31 cellular contexts compared by ENCODE assay signal in genomic region chr10:113452146-113452545, GRCh38.
A peak's percentile ranks its signal among the peaks of the same experiment; 100 is the strongest.
DNase-seq lines count a peak whose midpoint lies in the region; ATAC-seq and TF ChIP-seq lines count a peak whose summit lies in the region.
"Had no signal": no experiment of that assay in that cellular context is flagged by ENCODE, and none has a peak within 500 bp of the region (broad histone marks: within the 10 kb centered on the region; RNA-seq: fewer than 3 reads in every experiment).

No MANE protein-coding gene starts in this region.

- no peaks in the 10 kb centered on the region for H3K36me3 Mint-ChIP-seq in MCF 10A (ENCODE audit: insufficient read depth, unreplicated experiment)
- H3K36me3 Mint-ChIP-seq: CD14-positive monocyte; CD4-positive, alpha-beta memory T cell; CD4-positive, CD25-positive, alpha-beta regulatory T cell; CD8-positive, alpha-beta memory T cell; CD8-positive, alpha-beta T cell had no signal

- TF ChIP-seq POLR2A in esophagus muscularis mucosa (IDR thresholded peaks at IDR 0.05; ENCODE audit: low read depth) = no peak

- H3K27me3 ChIP-seq in esophagus muscularis mucosa (peaks cover 0 to 11% (median 0%) of the 10 kb centered on the region in 4 donors), psoas muscle (ENCODE audit: insufficient read depth in 3 of 3, low read length in 2 of 3) (no peaks in the 10 kb centered on the region)
- H3K27me3 ChIP-seq: BE2C; BLaER1; BLaER1 treated with 17β-estradiol and CSF1 and Interleukin-3, amounts not matched to agents 10 nM and 100 nM had no signal

- H3K9me3 Mint-ChIP-seq in MCF 10A (ENCODE audit: unreplicated experiment) = no peaks in the 10 kb centered on the region
- H3K9me3 Mint-ChIP-seq: CD4-positive, alpha-beta T cell; CD8-positive, alpha-beta memory T cell; CD8-positive, alpha-beta T cell had no signal

- peaks cover 52% of the 10 kb centered on the region for H3K27me3 Mint-ChIP-seq in MCF 10A (ENCODE audit: insufficient read depth, unreplicated experiment)

- H3K27ac ChIP-seq in esophagus muscularis mucosa (replicated peaks in 1 of 4) (no peak overlapping the region), psoas muscle (no peak overlapping the region)
- H3K27ac ChIP-seq: 22Rv1; A549; BLaER1; BLaER1 treated with 17β-estradiol and CSF1 and Interleukin-3, amounts not matched to agents 10 nM and 100 nM; C4-2B had no signal

- H3K4me3 Mint-ChIP-seq in MCF 10A (ENCODE audit: unreplicated experiment) = no peak overlapping the region
- H3K4me3 Mint-ChIP-seq: B cell; CD14-positive monocyte; CD4-positive, alpha-beta memory T cell; CD4-positive, alpha-beta T cell; CD4-positive, CD25-positive, alpha-beta regulatory T cell; CD8-positive, alpha-beta memory T cell; CD8-positive, alpha-beta T cell had no signal

- ATAC-seq in psoas muscle = no peak
- ATAC-seq: A549; CD8-positive, alpha-beta T cell had no signal

- intact Hi-C loops in esophagus muscularis mucosa (cut with DNase I) = no loop called here
- intact Hi-C loops in psoas muscle (cut with DNase I) = no loop called here
- intact Hi-C loops in MCF 10A (cut with micrococcal nuclease) = loop anchor here (5.0 to 10.0 kb wide), 3 partner anchors 70 to 887 kb away; no protein-coding TSS in a partner anchor

- H3K4me1 ChIP-seq in esophagus muscularis mucosa = peaks cover 0 to 8% (median 7%) of the 10 kb centered on the region in 4 donors
- no peaks in the 10 kb centered on the region for H3K4me1 ChIP-seq in psoas muscle
- H3K4me1 ChIP-seq: A549, BE2C had no signal

- H3K27ac Mint-ChIP-seq in MCF 10A (ENCODE audit: low read depth, unreplicated experiment) = no peak overlapping the region
- H3K27ac Mint-ChIP-seq: B cell; CD4-positive, alpha-beta memory T cell; CD4-positive, alpha-beta T cell; CD4-positive, CD25-positive, alpha-beta regulatory T cell; CD8-positive, alpha-beta memory T cell; CD8-positive, alpha-beta T cell had no signal

- POLR2A ChIA-PET in MCF 10A (lab: Yijun Ruan, JAX) = interaction anchor here (0.7 kb wide), 1 partner anchor 75 kb away, joined by 3 read pairs; no protein-coding TSS in a partner anchor

- 100% methylated on average over 2 of the region's 2 CpGs for WGBS in esophagus muscularis mucosa
- WGBS in psoas muscle, 3 donors = 94 to 98% (median 96%) methylated on average over 2 of the region's 2 CpGs

- H3K4me3 ChIP-seq in esophagus muscularis mucosa (no peak overlapping the region), psoas muscle (no peak overlapping the region)
- H3K4me3 ChIP-seq: A549; BLaER1; BLaER1 treated with 17β-estradiol and CSF1 and Interleukin-3, amounts not matched to agents 10 nM and 100 nM had no signal

- TF ChIP-seq CTCF in esophagus muscularis mucosa (IDR thresholded peaks at IDR 0.05) (no peak), psoas muscle (IDR thresholded peaks at IDR 0.05) (no peak), MCF 10A (IDR thresholded peaks at IDR 0.05; ENCODE audit: unreplicated experiment) (no peak)

- no peaks in the 10 kb centered on the region for H3K36me3 ChIP-seq in esophagus muscularis mucosa
- no peaks in the 10 kb centered on the region for H3K36me3 ChIP-seq in psoas muscle (ENCODE audit: insufficient read depth in 1 of 2, low read depth in 1 of 2)
- H3K36me3 ChIP-seq: BE2C; BLaER1; BLaER1 treated with 17β-estradiol and CSF1 and Interleukin-3, amounts not matched to agents 10 nM and 100 nM had no signal

- CTCF ChIA-PET in MCF 10A (lab: Yijun Ruan, JAX) = interaction anchor here (0.6 to 3.1 kb wide), 3 partner anchors 11 to 1074 kb away, joined by 3 to 16 read pairs (median 3); no protein-coding TSS in a partner anchor

- no peaks in the 10 kb centered on the region for H3K4me1 Mint-ChIP-seq in MCF 10A (ENCODE audit: insufficient read depth, unreplicated experiment)
- H3K4me1 Mint-ChIP-seq: B cell; CD4-positive, alpha-beta memory T cell; CD4-positive, CD25-positive, alpha-beta regulatory T cell; CD8-positive, alpha-beta memory T cell had no signal

- DNase-seq in ecto neural progenitor cell (ENCODE audit: low spot score) (peak; percentile 26), esophagus muscularis mucosa (ENCODE audit: extremely low spot score) (peak; percentile 68), psoas muscle (no peak), MCF 10A (ENCODE audit: unreplicated experiment) (no peak)
- DNase-seq: 8988T; ACHN; AML-193; BE2C; C1 segment of cervical spinal cord; Caco-2; Calu3; CD4-positive, alpha-beta memory T cell; CD4-positive, alpha-beta T cell; CD4-positive, CD25-positive, alpha-beta regulatory T cell; CD8-positive, alpha-beta memory T cell; CD8-positive, alpha-beta T cell; COR-L47; DMS 273 treated with DMSO at 0.1 percent for 48 hours; DMS153; DMS53; DMS79; DMS79 treated with DMSO at 0.1 percent for 48 hours; DND-41; EL had no signal

- BruUV-seq in MCF 10A (replicated peaks; lab: Mats Ljungman, UMichigan) = no TSS peak

- H3K9me3 ChIP-seq in esophagus muscularis mucosa = no peaks in the 10 kb centered on the region
- no peaks in the 10 kb centered on the region for H3K9me3 ChIP-seq in psoas muscle
- H3K9me3 ChIP-seq: A549; BE2C; BLaER1; BLaER1 treated with 17β-estradiol and CSF1 and Interleukin-3, amounts not matched to agents 10 nM and 100 nM; Caco-2 had no signal

- TF ChIP-seq EP300 in esophagus muscularis mucosa (IDR thresholded peaks at IDR 0.05) = no peak

Comparison
In these comparisons a context has a peak if more than half of its experiments do, and no peak if none do; other contexts are left out.
1. DNase-seq: peak in ecto neural progenitor cell (single experiment) and esophagus muscularis mucosa (single experiment); none in psoas muscle (0 of 2) and MCF 10A (single experiment).